ENCODE assay signal across 7 cellular contexts in genomic region chr3:192514754-192515660, GRCh38.
DNase-seq lines count a peak whose midpoint lies in the region; ATAC-seq and TF ChIP-seq lines count a peak whose summit lies in the region.

No MANE protein-coding gene starts in this region.

- no peak for ATAC-seq in omental fat pad (ENCODE audit: low FRiP score)

- no peaks in the 10 kb centered on the region for H3K9me2 ChIP-seq in hepatocyte (replicated peaks; ENCODE audit: insufficient read depth)

- H3K4me1 ChIP-seq in NT2/D1 (ENCODE audit: insufficient read depth, insufficient read length) = no peaks in the 10 kb centered on the region
- H3K4me1 ChIP-seq in hepatocyte (ENCODE audit: insufficient read depth) = peaks cover 3% of the 10 kb centered on the region
- H3K4me1 ChIP-seq in skeletal muscle satellite cell (ENCODE audit: control insufficient read depth, insufficient read depth, low read length) = peaks cover 3% of the 10 kb centered on the region

- H3K9me3 ChIP-seq in NT2/D1 (ENCODE audit: insufficient read depth, low read length) (no peaks in the 10 kb centered on the region), hepatocyte (ENCODE audit: low read depth) (no peaks in the 10 kb centered on the region), skeletal muscle satellite cell (replicated peaks; ENCODE audit: low read length) (no peaks in the 10 kb centered on the region)

- no peak for TF ChIP-seq EP300 in Ishikawa (IDR thresholded peaks at IDR 0.05; ENCODE audit: borderline replicate concordance)

- WGBS in hepatocyte (ENCODE audit: low lambda C conversion rate, missing lambda C conversion rate) = 1% methylated on average over 64 of the region's 74 CpGs

- DNase-seq in NT2/D1 (ENCODE audit: low read depth, low spot score) (peak; percentile 70), hepatocyte (ENCODE audit: low spot score) (peak; percentile 81), mesenteric fat pad (ENCODE audit: low spot score) (no peak), omental fat pad (ENCODE audit: low spot score) (no peak), dermis blood vessel endothelial cell (no peak)

- H3K79me2 ChIP-seq in hepatocyte = no peaks in the 10 kb centered on the region

- H3K36me3 ChIP-seq in NT2/D1 (ENCODE audit: insufficient read depth, insufficient read length, low read length) = no peaks in the 10 kb centered on the region
- H3K36me3 ChIP-seq in hepatocyte (replicated peaks; ENCODE audit: insufficient read depth, low read depth) = no peaks in the 10 kb centered on the region
- H3K36me3 ChIP-seq in skeletal muscle satellite cell (ENCODE audit: insufficient read depth, low read length) = no peaks in the 10 kb centered on the region

- peak overlapping the region; percentile 85 for H3K27ac ChIP-seq in hepatocyte

- H4K20me1 ChIP-seq in hepatocyte (ENCODE audit: insufficient read depth, poor library complexity, severe bottlenecking) = no peaks in the 10 kb centered on the region

- H3K4me3 ChIP-seq in NT2/D1 (ENCODE audit: insufficient read length, low read depth) = peak overlapping the region; percentile 82
- peak overlapping the region; percentile 49 for H3K4me3 ChIP-seq in hepatocyte
- H3K4me3 ChIP-seq in skeletal muscle satellite cell (ENCODE audit: low read length) = peak overlapping the region; percentile 32

- H3K9ac ChIP-seq in NT2/D1 (ENCODE audit: insufficient read length, low read depth) (peak overlapping the region; percentile 81), skeletal muscle satellite cell (ENCODE audit: low read depth, low read length) (no peak overlapping the region)

- H3K4me2 ChIP-seq in hepatocyte (peak overlapping the region; percentile 93), skeletal muscle satellite cell (ENCODE audit: low read length) (peak overlapping the region; percentile 70)

- H2AFZ ChIP-seq in hepatocyte = peak overlapping the region; percentile 92

- peak; percentile 29 for TF ChIP-seq CTCF in hepatocyte (IDR thresholded peaks at IDR 0.05; ENCODE audit: poor library complexity)
- no peak for TF ChIP-seq CTCF in omental fat pad (IDR thresholded peaks at IDR 0.05)

- peaks cover 10% of the 10 kb centered on the region for H3K27me3 ChIP-seq in NT2/D1 (ENCODE audit: insufficient read depth, insufficient read length)
- peaks cover 12% of the 10 kb centered on the region for H3K27me3 ChIP-seq in hepatocyte
- peaks cover 30% of the 10 kb centered on the region for H3K27me3 ChIP-seq in skeletal muscle satellite cell (ENCODE audit: control insufficient read depth, insufficient read depth, low read length)

- no peak for TF ChIP-seq RAD21 in Ishikawa (IDR thresholded peaks at IDR 0.05; ENCODE audit: low read depth)

TF ChIP-seq in Ishikawa, 13 proteins besides CTCF, POLR2A, EP300 and RAD21:
- TF ChIP-seq MAX (IDR thresholded peaks at IDR 0.05) (no peak; the same call in none of the 2 replicates), EGR1 (IDR thresholded peaks at IDR 0.05) (peak; percentile 83)

Comparison
In these comparisons a context has a peak if more than half of its experiments do, and no peak if none do; other contexts are left out.
1. DNase-seq: peak in NT2/D1 (single experiment) and hepatocyte (single experiment); none in mesenteric fat pad (single experiment), omental fat pad (single experiment) and dermis blood vessel endothelial cell (single experiment).
2. H3K4me3 ChIP-seq: peak in every context shown above with its lines; median percentile 82 in NT2/D1; 49 in hepatocyte; 32 in skeletal muscle satellite cell.